In genomic region chr16:1981398-1981836, GRCh38 we compare ENCODE assay signal across 10 cellular contexts. TPM values are rescaled to one million over a fixed set of nuclear protein-coding genes. Genes with fewer than 3 reads are reported as not detected.
DNase-seq lines count a peak whose midpoint lies in the region; ATAC-seq and TF ChIP-seq lines count a peak whose summit lies in the region.
"Had no signal": no experiment of that assay in that cellular context is flagged by ENCODE, and none has a peak within 500 bp of the region (broad histone marks: within the 10 kb centered on the region; RNA-seq: fewer than 3 reads in every experiment).

A gene with protein sequence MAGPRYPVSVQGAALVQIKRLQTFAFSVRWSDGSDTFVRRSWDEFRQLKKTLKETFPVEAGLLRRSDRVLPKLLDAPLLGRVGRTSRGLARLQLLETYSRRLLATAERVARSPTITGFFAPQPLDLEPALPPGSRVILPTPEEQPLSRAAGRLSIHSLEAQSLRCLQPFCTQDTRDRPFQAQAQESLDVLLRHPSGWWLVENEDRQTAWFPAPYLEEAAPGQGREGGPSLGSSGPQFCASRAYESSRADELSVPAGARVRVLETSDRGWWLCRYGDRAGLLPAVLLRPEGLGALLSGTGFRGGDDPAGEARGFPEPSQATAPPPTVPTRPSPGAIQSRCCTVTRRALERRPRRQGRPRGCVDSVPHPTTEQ (minus strand): TSS chr16:1981469. CDS start chr16:1981179, 290 bp downstream.

- H3K9me3 ChIP-seq in iPS-18c (ENCODE audit: control insufficient read depth, insufficient read depth, low read length), result peaks cover 3% of the 10 kb centered on the region
- H3K9me3 ChIP-seq in upper lobe of right lung, result no peaks in the 10 kb centered on the region

- no peak for TF ChIP-seq CTCF in upper lobe of right lung (IDR thresholded peaks at IDR 0.05)

- H3K36me3 Mint-ChIP-seq in stimulated activated naive CD8-positive, alpha-beta T cell treated with anti-CD3 and anti-CD28 coated beads, Interleukin-15, Interleukin-2, amounts not matched to agents 100 ng/mL and 50 ng/mL, for 24 hours (ENCODE audit: low read depth), result peaks cover 8% of the 10 kb centered on the region
- H3K36me3 Mint-ChIP-seq in T-cell, result peaks cover 7% of the 10 kb centered on the region

- H3K9me3 Mint-ChIP-seq in stimulated activated naive CD8-positive, alpha-beta T cell treated with anti-CD3 and anti-CD28 coated beads, Interleukin-15, Interleukin-2, amounts not matched to agents 100 ng/mL and 50 ng/mL, for 24 hours, result no peaks in the 10 kb centered on the region
- H3K9me3 Mint-ChIP-seq in T-cell, result no peaks in the 10 kb centered on the region

- CTCF ChIA-PET in T-cell (lab: Charles Lee), result no interaction called here

- H3K4me1 ChIP-seq in upper lobe of right lung, result peaks cover 19% of the 10 kb centered on the region

- peak within 1 kb of the TSS; percentile 11 for H3K27ac Mint-ChIP-seq in stimulated activated naive CD8-positive, alpha-beta T cell treated with anti-CD3 and anti-CD28 coated beads, Interleukin-15, Interleukin-2, amounts not matched to agents 100 ng/mL and 50 ng/mL, for 24 hours
- H3K27ac Mint-ChIP-seq in T-cell, result no peak within 1 kb of the TSS

- intact Hi-C loops in upper lobe of right lung (cut with DNase I), result no loop called here

- peaks cover 25% of the 10 kb centered on the region for H3K27me3 Mint-ChIP-seq in stimulated activated naive CD8-positive, alpha-beta T cell treated with anti-CD3 and anti-CD28 coated beads, Interleukin-15, Interleukin-2, amounts not matched to agents 100 ng/mL and 50 ng/mL, for 24 hours
- H3K27me3 Mint-ChIP-seq in T-cell, result peaks cover 0 to 28% of the 10 kb centered on the region in 2 donors

- H3K4me1 Mint-ChIP-seq in stimulated activated naive CD8-positive, alpha-beta T cell treated with anti-CD3 and anti-CD28 coated beads, Interleukin-15, Interleukin-2, amounts not matched to agents 100 ng/mL and 50 ng/mL, for 24 hours (ENCODE audit: low read depth), result peaks cover 21% of the 10 kb centered on the region
- H3K4me1 Mint-ChIP-seq in T-cell, result peaks cover 10 to 19% (median 15%) of the 10 kb centered on the region in 3 donors

- no peak for DNase-seq in stimulated activated naive CD8-positive, alpha-beta T cell treated with anti-CD3 and anti-CD28 coated beads, Interleukin-15, Interleukin-2, amounts not matched to agents 100 U/mL and 50 U/mL, for 24 hours
- DNase-seq in T-cell (no peak), upper lobe of right lung (no peak), HK-2 (ENCODE audit: unreplicated experiment) (no peak)
- DNase-seq: cerebellar nuclear complex, NCI-H446 had no signal

- H3K4me3 ChIP-seq in iPS-18c (ENCODE audit: insufficient read depth, low read depth, low read length), result peak within 1 kb of the TSS; percentile 9
- H3K4me3 ChIP-seq in upper lobe of right lung, result peak within 1 kb of the TSS; percentile 39

- POLR2A ChIA-PET in T-cell (lab: Charles Lee), result no interaction called here

- ATAC-seq in stimulated activated naive CD8-positive, alpha-beta T cell treated with anti-CD3 and anti-CD28 coated beads, Interleukin-15, Interleukin-2, amounts not matched to agents 100 U/mL and 50 U/mL, for 24 hours, result no peak
- ATAC-seq in T-cell (replicated peaks in 1 of 4), result peak in 1 of 4 experiments; percentile 30
- ATAC-seq in upper lobe of right lung, result no peak
- no peak for ATAC-seq in GM18511 (IDR thresholded peaks at IDR 0.05; ENCODE audit: unreplicated experiment)
- ATAC-seq in HG02884 (IDR thresholded peaks at IDR 0.05; ENCODE audit: unreplicated experiment), result no peak

- H3K27ac ChIP-seq in upper lobe of right lung, result no peak within 1 kb of the TSS

- H3K36me3 ChIP-seq in upper lobe of right lung, result peaks cover 33% of the 10 kb centered on the region

- peaks cover 42% of the 10 kb centered on the region for H3K27me3 ChIP-seq in upper lobe of right lung

- peak within 1 kb of the TSS; percentile 28 for H3K4me3 Mint-ChIP-seq in stimulated activated naive CD8-positive, alpha-beta T cell treated with anti-CD3 and anti-CD28 coated beads, Interleukin-15, Interleukin-2, amounts not matched to agents 100 ng/mL and 50 ng/mL, for 24 hours
- peak within 1 kb of the TSS in 2 of 3 donors; percentile 82 to 83 for H3K4me3 Mint-ChIP-seq in T-cell

RNA-seq across cellular contexts. Expression of the gene that starts here (rescaled TPM):
- total RNA-seq in T-cell (1 to 10 TPM in 2 of 5 donors, under 1 TPM in 2, not detected in 1; 0.78 to 2.2 (median 1.3) TPM), upper lobe of right lung (1.8 TPM)
